14 cellular contexts compared by ENCODE assay signal in genomic region chr12:78887008-78887407, GRCh38. TPM values are rescaled to one million over a fixed set of nuclear protein-coding genes. Genes with fewer than 3 reads are reported as not detected.
DNase-seq lines count a peak whose midpoint lies in the region; FAIRE-seq and TF ChIP-seq lines count a peak whose summit lies in the region.
"Had no signal": no experiment of that assay in that cellular context is flagged by ENCODE, and none has a peak within 500 bp of the region (broad histone marks: within the 10 kb centered on the region; RNA-seq: fewer than 3 reads in every experiment).

No MANE protein-coding gene starts in this region.

- peaks cover 5% of the 10 kb centered on the region for H3K4me1 Mint-ChIP-seq in endodermal cell

- FAIRE-seq in GM12892 (lab: Jason Lieb, UNC), result no peak

- H3K9ac ChIP-seq in endodermal cell (ENCODE audit: extremely low read depth, low read length, poor library complexity, severe bottlenecking) (no peak overlapping the region), skeletal muscle satellite cell (ENCODE audit: low read depth, low read length) (peak overlapping the region; percentile 15)
- H3K9ac ChIP-seq: KMS-11 had no signal

- no peaks in the 10 kb centered on the region for H3K27me3 Mint-ChIP-seq in endodermal cell (ENCODE audit: insufficient read depth)

- TF ChIP-seq CTCF in endodermal cell (conservative IDR thresholded peaks at IDR 0.05), result no peak

- H3K9me3 Mint-ChIP-seq in endodermal cell, result no peaks in the 10 kb centered on the region
- H3K9me3 Mint-ChIP-seq: activated T-helper 2 cell treated with anti-CD3 and anti-CD28 coated beads, Interferon-gamma antibody, Interleukin-2, Interleukin-4, amounts not matched to agents 10 μg/mL and 5 μg/mL and 100 μg/mL, durations not matched to agents 14 hours and 24 hours and 36 hours had no signal

- no peak for TF ChIP-seq POLR2A in GM12892 (IDR thresholded peaks at IDR 0.05; ENCODE audit: low read depth, low read length)

- H3K4me3 ChIP-seq in endodermal cell (ENCODE audit: low read length) (no peak overlapping the region), skeletal muscle satellite cell (ENCODE audit: low read length) (no peak overlapping the region)
- H3K4me3 ChIP-seq: tibial nerve had no signal

- H3K27ac ChIP-seq in endodermal cell (ENCODE audit: low read depth, low read length), result no peak overlapping the region
- H3K27ac ChIP-seq: 22Rv1, KMS-11, tibial nerve had no signal

- peak overlapping the region; percentile 58 for H3K4me2 ChIP-seq in skeletal muscle satellite cell (ENCODE audit: low read length)
- H3K4me2 ChIP-seq: KMS-11 had no signal

- no peak overlapping the region for H3K27ac Mint-ChIP-seq in endodermal cell
- H3K27ac Mint-ChIP-seq: activated T-helper 2 cell treated with anti-CD3 and anti-CD28 coated beads, Interferon-gamma antibody, Interleukin-2, Interleukin-4, amounts not matched to agents 10 μg/mL and 5 μg/mL and 100 μg/mL, durations not matched to agents 14 hours and 24 hours and 36 hours had no signal

- H3K36me3 ChIP-seq in endodermal cell (ENCODE audit: control insufficient read depth, insufficient read depth, low read length) (no peaks in the 10 kb centered on the region), skeletal muscle satellite cell (ENCODE audit: insufficient read depth, low read length) (no peaks in the 10 kb centered on the region)
- H3K36me3 ChIP-seq: tibial nerve had no signal

- no peaks in the 10 kb centered on the region for H3K36me3 Mint-ChIP-seq in endodermal cell (ENCODE audit: low read depth)

- H3K4me1 ChIP-seq in endodermal cell (ENCODE audit: control insufficient read depth, insufficient read depth, low read length) (no peaks in the 10 kb centered on the region), skeletal muscle satellite cell (ENCODE audit: control insufficient read depth, insufficient read depth, low read length) (peaks cover 18% of the 10 kb centered on the region)
- H3K4me1 ChIP-seq: tibial nerve had no signal

- DNase-seq in NCI-H2081 (lab: John Stamatoyannopoulos, UW) (peak; percentile 16 to 58), NCI-H2081 treated with DMSO at 0.1 percent for 48 hours (lab: John Stamatoyannopoulos, UW) (no peak), RKO (ENCODE audit: low spot score) (peak; percentile 92), endodermal cell (peak; percentile 31), NCI-H524 (lab: John Stamatoyannopoulos, UW) (no peak), GM12892 (ENCODE audit: insufficient read length) (no peak)
- no peak for DNase-seq in activated CD8-positive, alpha-beta memory T cell treated with anti-CD3 and anti-CD28 coated beads for 24 hours
- DNase-seq: effector memory CD4-positive, alpha-beta T cell; NK-92 treated with Interleukin-12 subunit alpha and Interleukin-12 subunit beta, amount 100 ng/mL, for 24 hours had no signal

- H3K9me3 ChIP-seq in endodermal cell (ENCODE audit: control insufficient read depth, low read length) (no peaks in the 10 kb centered on the region), skeletal muscle satellite cell (replicated peaks; ENCODE audit: low read length) (no peaks in the 10 kb centered on the region)
- H3K9me3 ChIP-seq: tibial nerve had no signal

- no peak overlapping the region for H3K4me3 Mint-ChIP-seq in endodermal cell

- 88 to 89% methylated on average over 4 to 6 of the region's 6 CpGs for WGBS in endodermal cell (ENCODE audit: insufficient coverage in 1 of 2, insufficient read length in 1 of 2), 2 experiments

- no peaks in the 10 kb centered on the region for H3K27me3 ChIP-seq in endodermal cell (ENCODE audit: control insufficient read depth, insufficient read depth, low read length, poor library complexity, severe bottlenecking)
- H3K27me3 ChIP-seq in skeletal muscle satellite cell (ENCODE audit: control insufficient read depth, insufficient read depth, low read length), result no peaks in the 10 kb centered on the region
- H3K27me3 ChIP-seq: tibial nerve had no signal

RNA-seq across cellular contexts. Expression of gene SYT1, which starts 22.4 kb away (rescaled TPM):
- 10 to 100 TPM in 1 of 2 donors, 1 to 10 TPM in 1; 6.8 to 10.7 TPM for total RNA-seq in endodermal cell
- 21.1 TPM for polyA plus RNA-seq in endodermal cell (2013, experiment 1 of 2)
- polyA plus RNA-seq in endodermal cell (2013, experiment 2 of 2), result 19.2 TPM
- total RNA-seq in skeletal muscle satellite cell (2012; rRNA removed), result 0.76 and 4.4 TPM in 2 replicates
- not detected for polyA plus RNA-seq in GM12892 (2012; ENCODE audit: missing spikeins)
- total RNA-seq: activated T-helper 2 cell treated with anti-CD3 and anti-CD28 coated beads, Interferon-gamma antibody, Interleukin-2, Interleukin-4, amounts not matched to agents 10 μg/mL and 5 μg/mL and 100 μg/mL, durations not matched to agents 14 hours and 24 hours and 36 hours had no signal

Comparison
In these comparisons a context has a peak if more than half of its experiments do, and no peak if none do; other contexts are left out.
1. DNase-seq: peak in NCI-H2081 (2 of 2), RKO (single experiment) and endodermal cell (single experiment); none in NCI-H2081 treated with DMSO at 0.1 percent for 48 hours (single experiment), NCI-H524 (0 of 2), activated CD8-positive, alpha-beta memory T cell treated with anti-CD3 and anti-CD28 coated beads for 24 hours (single experiment) and GM12892 (single experiment).